In the genomic region with DNA sequence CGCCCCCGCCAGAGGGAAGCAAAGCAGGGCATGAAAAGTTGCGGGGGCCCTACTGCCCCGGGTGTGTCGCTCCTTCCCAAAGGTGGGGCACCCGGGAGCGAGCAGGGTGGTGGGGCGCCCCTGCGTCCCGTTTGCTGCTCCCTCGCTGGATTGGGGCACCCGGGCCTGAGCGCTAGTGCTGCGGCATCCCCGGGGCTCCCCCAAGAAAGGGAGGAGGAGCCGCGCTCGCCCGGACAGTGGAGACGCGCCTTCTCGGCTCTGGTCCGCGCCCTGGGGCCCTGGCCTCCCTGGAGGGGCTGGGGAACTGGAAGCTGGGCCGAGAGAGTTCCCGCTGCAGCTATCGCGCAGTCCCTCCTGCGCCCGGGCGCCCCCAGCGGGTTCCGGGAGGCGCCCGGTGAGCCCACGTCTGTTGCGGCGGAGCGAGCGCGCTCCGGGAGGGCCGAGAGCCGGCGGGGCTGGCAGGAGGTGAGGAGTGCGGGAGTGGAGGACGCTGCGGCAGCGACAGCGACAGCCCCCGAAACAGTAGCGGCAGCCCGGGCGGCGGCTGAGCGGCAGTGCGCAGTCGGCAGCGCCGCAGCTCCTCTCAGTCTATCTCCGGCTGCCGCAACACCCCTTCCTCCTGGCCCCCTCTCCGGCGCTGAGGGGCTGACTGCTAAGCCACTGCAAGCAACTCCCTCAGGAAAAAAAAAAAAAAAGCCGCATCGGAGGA, we compare ENCODE assay signal across 8 cellular contexts. TPM values are rescaled to one million over a fixed set of nuclear protein-coding genes. Genes with fewer than 3 reads are reported as not detected.
DNase-seq lines count a peak whose midpoint lies in the region; TF ChIP-seq lines count a peak whose summit lies in the region.

No MANE protein-coding gene starts in this region.

- no peak overlapping the region for H2AK5ac ChIP-seq in mesendoderm (ENCODE audit: low read length)

- H3K36me3 Mint-ChIP-seq in CD8-positive, alpha-beta memory T cell, result no peaks in the 10 kb centered on the region
- H3K36me3 Mint-ChIP-seq in endothelial cell (ENCODE audit: low read depth, unreplicated experiment), result no peaks in the 10 kb centered on the region

- H3K23ac ChIP-seq in mesendoderm (ENCODE audit: low read length), result peak overlapping the region; percentile 39

- peak overlapping the region; percentile 95 for H3K4ac ChIP-seq in mesendoderm (ENCODE audit: low read depth, low read length)

- H3K27ac Mint-ChIP-seq in CD8-positive, alpha-beta memory T cell, result no peak overlapping the region
- H3K27ac Mint-ChIP-seq in endothelial cell (ENCODE audit: unreplicated experiment), result no peak overlapping the region

- no peaks in the 10 kb centered on the region for H3K79me1 ChIP-seq in mesendoderm (ENCODE audit: low read length)

- no peak overlapping the region for H4K5ac ChIP-seq in mesendoderm (ENCODE audit: low read length)

- peaks cover 0 to 3% (median 0%) of the 10 kb centered on the region in 5 donors for H3K9me3 Mint-ChIP-seq in CD8-positive, alpha-beta memory T cell
- H3K9me3 Mint-ChIP-seq in endothelial cell (ENCODE audit: unreplicated experiment), result no peaks in the 10 kb centered on the region

- no peak for DNase-seq in CD8-positive, alpha-beta memory T cell
- DNase-seq in GOT3 (lab: John Stamatoyannopoulos, UW), result peak; percentile 36
- DNase-seq in SK-N-MC (ENCODE audit: low read depth, low spot score), result no peak
- DNase-seq in endothelial cell (ENCODE audit: low spot score), result peak; percentile 45
- DNase-seq in mesendoderm, result peak; percentile 88
- no peak for DNase-seq in middle frontal gyrus (ENCODE audit: extremely low spot score, low spot score)
- no peak for DNase-seq in NCI-H774 (lab: John Stamatoyannopoulos, UW)

- no CpG with 5 or more reads among the region's 66 CpGs for WGBS in mesendoderm (ENCODE audit: extremely low coverage, insufficient coverage, low lambda C conversion rate)
- WGBS in thymus, result under 1% methylated on average over 66 of the region's 66 CpGs

- no peak for TF ChIP-seq CTCF in endothelial cell (IDR thresholded peaks at IDR 0.05; ENCODE audit: unreplicated experiment)

- no peaks in the 10 kb centered on the region for H3K79me2 ChIP-seq in mesendoderm (ENCODE audit: control insufficient read depth, insufficient read depth, low read length)

- peaks cover 40 to 83% of the 10 kb centered on the region in 2 donors for H3K27me3 Mint-ChIP-seq in CD8-positive, alpha-beta memory T cell
- peaks cover 5% of the 10 kb centered on the region for H3K27me3 Mint-ChIP-seq in endothelial cell (ENCODE audit: unreplicated experiment)

- peaks cover 4 to 14% (median 5%) of the 10 kb centered on the region in 3 donors for H3K4me1 Mint-ChIP-seq in CD8-positive, alpha-beta memory T cell
- peaks cover 2% of the 10 kb centered on the region for H3K4me1 Mint-ChIP-seq in endothelial cell (ENCODE audit: unreplicated experiment)

- POLR2A ChIA-PET in CD8-positive, alpha-beta memory T cell (lab: Charles Lee), result no interaction called here

- peak overlapping the region; percentile 87 for H2BK5ac ChIP-seq in mesendoderm (ENCODE audit: low read length)

- H4K8ac ChIP-seq in mesendoderm (ENCODE audit: low read depth, low read length), result no peak overlapping the region

- no peaks in the 10 kb centered on the region for H3K36me3 ChIP-seq in CD8-positive, alpha-beta memory T cell (ENCODE audit: insufficient read depth, low read length)
- H3K36me3 ChIP-seq in SK-N-MC (ENCODE audit: insufficient read depth, low read length) (no peaks in the 10 kb centered on the region), mesendoderm (ENCODE audit: control insufficient read depth, insufficient read depth, low read length) (no peaks in the 10 kb centered on the region), thymus (ENCODE audit: control insufficient read depth, insufficient read depth) (no peaks in the 10 kb centered on the region)

- no peak overlapping the region for H3K27ac ChIP-seq in CD8-positive, alpha-beta memory T cell (ENCODE audit: low read depth, low read length)
- no peak overlapping the region for H3K27ac ChIP-seq in SK-N-MC
- H3K27ac ChIP-seq in mesendoderm (ENCODE audit: low read depth, low read length), result peak overlapping the region; percentile 63
- H3K27ac ChIP-seq in thymus (ENCODE audit: low read depth), result no peak overlapping the region

- no peaks in the 10 kb centered on the region for H3K4me1 ChIP-seq in CD8-positive, alpha-beta memory T cell (ENCODE audit: insufficient read depth, low read length)
- H3K4me1 ChIP-seq in mesendoderm (ENCODE audit: control insufficient read depth, low read depth, low read length), result peaks cover 3% of the 10 kb centered on the region
- no peaks in the 10 kb centered on the region for H3K4me1 ChIP-seq in thymus (ENCODE audit: control insufficient read depth, insufficient read depth, low read length)

- CTCF ChIA-PET in CD8-positive, alpha-beta memory T cell (lab: Charles Lee), result interaction anchor here (1.5 kb wide), 1 partner anchor 10 kb away, joined by 7 read pairs; no protein-coding TSS in a partner anchor

- H2BK15ac ChIP-seq in mesendoderm (replicated peaks; ENCODE audit: low read depth), result no peak overlapping the region

- peak overlapping the region; percentile 85 for H3K4me2 ChIP-seq in mesendoderm (ENCODE audit: low read length)

- H3K27me3 ChIP-seq in CD8-positive, alpha-beta memory T cell (ENCODE audit: insufficient read depth, low read length, poor library complexity, severe bottlenecking), result peaks cover 18% of the 10 kb centered on the region
- H3K27me3 ChIP-seq in mesendoderm (ENCODE audit: insufficient read depth, low read length, poor library complexity), result no peaks in the 10 kb centered on the region
- peaks cover 34% of the 10 kb centered on the region for H3K27me3 ChIP-seq in thymus (ENCODE audit: control insufficient read depth, insufficient read depth)

- no peaks in the 10 kb centered on the region for H3K9me3 ChIP-seq in CD8-positive, alpha-beta memory T cell (ENCODE audit: low read length)
- H3K9me3 ChIP-seq in SK-N-MC (ENCODE audit: low read depth, low read length) (no peaks in the 10 kb centered on the region), thymus (ENCODE audit: control insufficient read depth) (no peaks in the 10 kb centered on the region)

- H3K9ac ChIP-seq in SK-N-MC (ENCODE audit: insufficient read length), result peak overlapping the region; percentile 74
- H3K9ac ChIP-seq in mesendoderm (ENCODE audit: low read length), result peak overlapping the region; percentile 89

- peak overlapping the region; percentile 94 for H3K18ac ChIP-seq in mesendoderm (ENCODE audit: low read length)

- H3K4me3 ChIP-seq in CD8-positive, alpha-beta memory T cell (ENCODE audit: low read length), result no peak overlapping the region
- H3K4me3 ChIP-seq in SK-N-MC (peak overlapping the region; percentile 75), mesendoderm (ENCODE audit: low read length) (peak overlapping the region; percentile 32), thymus (ENCODE audit: low read length) (peak overlapping the region; percentile 38)

- peak overlapping the region; percentile 98 for H3K56ac ChIP-seq in mesendoderm (ENCODE audit: low read length)

- peak overlapping the region; percentile 46 for H2BK120ac ChIP-seq in mesendoderm (ENCODE audit: low read depth, low read length)

- H3K4me3 Mint-ChIP-seq in CD8-positive, alpha-beta memory T cell, result peak overlapping the region in 5 of 7 donors; percentile 52 to 71 (median 60)
- H3K4me3 Mint-ChIP-seq in endothelial cell (ENCODE audit: unreplicated experiment), result peak overlapping the region; percentile 92

RNA-seq across cellular contexts. Expression of gene BMPER, which starts 0.5 kb away (rescaled TPM):
- total RNA-seq in CD8-positive, alpha-beta memory T cell, result not detected
- not detected for polyA plus RNA-seq in CD8-positive, alpha-beta memory T cell
- total RNA-seq in endothelial cell (ENCODE audit: unreplicated experiment), result 2.5 TPM
- polyA plus RNA-seq in mesendoderm (2013, experiment 1 of 2), result 0.52 TPM
- polyA plus RNA-seq in mesendoderm (2013, experiment 2 of 2), result 0.64 TPM
- 4.5 TPM for polyA plus RNA-seq in thymus

Comparison
In these comparisons a context has a peak if more than half of its experiments do, and no peak if none do; other contexts are left out.
1. DNase-seq: peak in GOT3 (single experiment), endothelial cell (single experiment) and mesendoderm (single experiment); none in CD8-positive, alpha-beta memory T cell (0 of 5), SK-N-MC (single experiment), middle frontal gyrus (single experiment) and NCI-H774 (single experiment).